In genomic region chr4:109303141-109303499, GRCh38 we compare ENCODE assay signal across 8 cellular contexts. TPM values are rescaled to one million over a fixed set of nuclear protein-coding genes. Genes with fewer than 3 reads are reported as not detected.
DNase-seq lines count a peak whose midpoint lies in the region; ATAC-seq lines count a peak whose summit lies in the region.

No MANE protein-coding gene starts in this region.

- no peak for ATAC-seq in activated naive CD8-positive, alpha-beta T cell treated with anti-CD3 and anti-CD28 coated beads, Interleukin-2, amount 10 ng/mL, durations not matched to agents 7 days and 5 days (ENCODE audit: low read depth)
- peak; percentile 3 for ATAC-seq in stimulated activated naive CD8-positive, alpha-beta T cell treated with anti-CD3 and anti-CD28 coated beads, Interleukin-15, amount 100 ng/mL, for 72 hours
- no peak for ATAC-seq in HG03280 (IDR thresholded peaks at IDR 0.05; ENCODE audit: unreplicated experiment)

- POLR2A ChIA-PET in activated naive CD8-positive, alpha-beta T cell treated with anti-CD3 and anti-CD28 coated beads, Interleukin-2, amount 10 ng/mL, durations not matched to agents 7 days and 5 days (lab: Charles Lee) = no interaction called here

- H3K4me3 Mint-ChIP-seq in activated naive CD8-positive, alpha-beta T cell treated with anti-CD3 and anti-CD28 coated beads, Interleukin-2, amount 10 ng/mL, durations not matched to agents 7 days and 5 days = peak overlapping the region; percentile 76
- H3K4me3 Mint-ChIP-seq in stimulated activated naive CD8-positive, alpha-beta T cell treated with anti-CD3 and anti-CD28 coated beads, Interleukin-15, amount 100 ng/mL, for 72 hours = peak overlapping the region; percentile 61 to 82

- no peak overlapping the region for H3K27ac Mint-ChIP-seq in activated naive CD8-positive, alpha-beta T cell treated with anti-CD3 and anti-CD28 coated beads, Interleukin-2, amount 10 ng/mL, durations not matched to agents 7 days and 5 days
- peak overlapping the region in 1 of 2 donors; percentile 32 for H3K27ac Mint-ChIP-seq in stimulated activated naive CD8-positive, alpha-beta T cell treated with anti-CD3 and anti-CD28 coated beads, Interleukin-15, amount 100 ng/mL, for 72 hours

- peaks cover 8% of the 10 kb centered on the region for H3K4me1 Mint-ChIP-seq in activated naive CD8-positive, alpha-beta T cell treated with anti-CD3 and anti-CD28 coated beads, Interleukin-2, amount 10 ng/mL, durations not matched to agents 7 days and 5 days
- H3K4me1 Mint-ChIP-seq in stimulated activated naive CD8-positive, alpha-beta T cell treated with anti-CD3 and anti-CD28 coated beads, Interleukin-15, amount 100 ng/mL, for 72 hours = peaks cover 18% of the 10 kb centered on the region

- peaks cover 79% of the 10 kb centered on the region for H3K27me3 Mint-ChIP-seq in activated naive CD8-positive, alpha-beta T cell treated with anti-CD3 and anti-CD28 coated beads, Interleukin-2, amount 10 ng/mL, durations not matched to agents 7 days and 5 days
- peaks cover 71% of the 10 kb centered on the region for H3K27me3 Mint-ChIP-seq in stimulated activated naive CD8-positive, alpha-beta T cell treated with anti-CD3 and anti-CD28 coated beads, Interleukin-15, amount 100 ng/mL, for 72 hours

- H3K36me3 Mint-ChIP-seq in activated naive CD8-positive, alpha-beta T cell treated with anti-CD3 and anti-CD28 coated beads, Interleukin-2, amount 10 ng/mL, durations not matched to agents 7 days and 5 days = no peaks in the 10 kb centered on the region

- H3K4me3 ChIP-seq in iPS-18c (ENCODE audit: insufficient read depth, low read depth, low read length) = peak overlapping the region; percentile 56

- no peaks in the 10 kb centered on the region for H3K9me3 Mint-ChIP-seq in activated naive CD8-positive, alpha-beta T cell treated with anti-CD3 and anti-CD28 coated beads, Interleukin-2, amount 10 ng/mL, durations not matched to agents 7 days and 5 days
- no peaks in the 10 kb centered on the region for H3K9me3 Mint-ChIP-seq in stimulated activated naive CD8-positive, alpha-beta T cell treated with anti-CD3 and anti-CD28 coated beads, Interleukin-15, amount 100 ng/mL, for 72 hours

- H3K9me3 ChIP-seq in iPS-18c (ENCODE audit: control insufficient read depth, insufficient read depth, low read length) = no peaks in the 10 kb centered on the region

- DNase-seq in NCI-H1417 (lab: John Stamatoyannopoulos, UW) (peak in 2 of 3 experiments; percentile 86 to 87), NCI-H1417 treated with DMSO at 0.1 percent for 48 hours (lab: John Stamatoyannopoulos, UW) (no peak), NCI-H510A treated with DMSO at 0.1 percent for 48 hours (lab: John Stamatoyannopoulos, UW) (no peak)
- no peak for DNase-seq in activated naive CD8-positive, alpha-beta T cell treated with anti-CD3 and anti-CD28 coated beads, Interleukin-2, amount 10 ng/mL, durations not matched to agents 7 days and 5 days
- no peak for DNase-seq in stimulated activated naive CD8-positive, alpha-beta T cell treated with anti-CD3 and anti-CD28 coated beads, Interleukin-15, amount 100 ng/mL, for 72 hours
- no peak for DNase-seq in activated CD4-positive, CD25-positive, alpha-beta regulatory T cell (lab: John Stamatoyannopoulos, UW)

RNA-seq across cellular contexts. Expression of gene COL25A1, which starts 0.7 kb away (rescaled TPM):
- under 1 TPM in 1 of 2 experiments, not detected in 1; 0.67 TPM for total RNA-seq in activated naive CD8-positive, alpha-beta T cell treated with anti-CD3 and anti-CD28 coated beads, Interleukin-2, amount 10 ng/mL, durations not matched to agents 7 days and 5 days

Comparison
In these comparisons a context has a peak if more than half of its experiments do, and no peak if none do; other contexts are left out.
1. DNase-seq: peak in NCI-H1417 (2 of 3); none in NCI-H1417 treated with DMSO at 0.1 percent for 48 hours (single experiment), activated naive CD8-positive, alpha-beta T cell treated with anti-CD3 and anti-CD28 coated beads, Interleukin-2, amount 10 ng/mL, durations not matched to agents 7 days and 5 days (single experiment), stimulated activated naive CD8-positive, alpha-beta T cell treated with anti-CD3 and anti-CD28 coated beads, Interleukin-15, amount 100 ng/mL, for 72 hours (0 of 2), activated CD4-positive, CD25-positive, alpha-beta regulatory T cell (0 of 4) and NCI-H510A treated with DMSO at 0.1 percent for 48 hours (single experiment).